In the genomic region with DNA sequence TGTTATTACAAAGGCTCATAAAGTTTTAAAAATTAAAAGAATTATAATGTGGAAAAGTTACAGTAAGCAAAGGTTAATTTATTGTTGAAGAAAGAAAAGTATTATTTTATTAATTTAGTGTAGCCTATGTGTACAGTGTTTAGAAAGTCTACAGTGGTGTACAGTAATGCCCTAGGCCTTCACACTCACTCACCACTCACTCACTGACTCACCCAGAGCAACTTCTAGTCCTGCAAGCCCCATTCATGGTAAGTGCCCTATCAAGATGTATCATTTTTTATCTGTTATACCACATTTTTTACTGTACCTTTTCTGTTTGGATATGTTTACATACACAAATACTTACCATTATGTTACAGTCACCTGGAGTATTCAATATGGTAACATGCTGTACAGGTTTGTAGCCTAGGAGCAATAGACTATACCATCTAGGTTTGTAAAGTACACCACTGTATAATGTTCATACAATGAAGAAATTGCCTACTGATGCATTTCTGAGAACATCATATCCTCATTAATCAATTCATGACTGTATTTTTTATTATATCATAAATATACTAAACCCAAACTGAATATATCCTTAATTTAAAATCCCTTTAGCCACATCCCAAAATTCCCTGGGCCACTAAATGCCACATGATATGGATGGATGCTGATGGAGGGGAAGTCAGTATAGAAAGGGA, we compare ENCODE assay signal across 25 cellular contexts. TPM values are rescaled to one million over a fixed set of nuclear protein-coding genes. Genes with fewer than 3 reads are reported as not detected.
DNase-seq lines count a peak whose midpoint lies in the region; ATAC-seq, FAIRE-seq and TF ChIP-seq lines count a peak whose summit lies in the region.
"Had no signal": no experiment of that assay in that cellular context is flagged by ENCODE, and none has a peak within 500 bp of the region (broad histone marks: within the 10 kb centered on the region; RNA-seq: fewer than 3 reads in every experiment).

No MANE protein-coding gene starts in this region.

- H3K9me3 ChIP-seq in HCT116 (ENCODE audit: control insufficient read depth in 1 of 2, insufficient read depth in 1 of 2, low read depth in 1 of 2, low read length in 2 of 2) (no peaks in the 10 kb centered on the region), RWPE2 (ENCODE audit: severe bottlenecking) (no peaks in the 10 kb centered on the region), smooth muscle cell (replicated peaks; ENCODE audit: low read depth) (no peaks in the 10 kb centered on the region), pancreas (no peaks in the 10 kb centered on the region)
- H3K9me3 ChIP-seq: heart left ventricle, sigmoid colon, uterus had no signal

- H3K27ac ChIP-seq in HCT116 (ENCODE audit: low read depth, low read length) (no peak overlapping the region), RWPE2 (ENCODE audit: poor library complexity, severe bottlenecking) (peak overlapping the region; percentile 60), smooth muscle cell (ENCODE audit: low read depth) (peak overlapping the region; percentile 78), pancreas (no peak overlapping the region)
- H3K27ac ChIP-seq: BLaER1, heart left ventricle, sigmoid colon, uterus had no signal

- no peaks in the 10 kb centered on the region for H4K20me1 ChIP-seq in HCT116 (ENCODE audit: insufficient read depth)
- no peaks in the 10 kb centered on the region for H4K20me1 ChIP-seq in smooth muscle cell (ENCODE audit: low read depth)
- H4K20me1 ChIP-seq: BLaER1 had no signal

- no peak overlapping the region for H2AFZ ChIP-seq in HCT116 (ENCODE audit: low read depth, low read length, poor library complexity, severe bottlenecking)
- no peak overlapping the region for H2AFZ ChIP-seq in smooth muscle cell (ENCODE audit: low read depth)

- H3K9ac ChIP-seq in HCT116 (ENCODE audit: low read length) (no peak overlapping the region), smooth muscle cell (ENCODE audit: low read depth) (peak overlapping the region; percentile 25)
- H3K9ac ChIP-seq: BLaER1 had no signal

- CTCF ChIA-PET in HCT116 (lab: Charles Lee) = no interaction called here

- H3K27me3 ChIP-seq in HCT116 (ENCODE audit: insufficient read depth, low read length) (no peaks in the 10 kb centered on the region), RWPE2 (ENCODE audit: insufficient read depth, poor library complexity, severe bottlenecking) (no peaks in the 10 kb centered on the region), smooth muscle cell (ENCODE audit: low read depth) (no peaks in the 10 kb centered on the region), pancreas (no peaks in the 10 kb centered on the region)
- H3K27me3 ChIP-seq: BLaER1, heart left ventricle, sigmoid colon, uterus had no signal

- H3K79me2 ChIP-seq in HCT116 (ENCODE audit: insufficient read depth, low read length) (no peaks in the 10 kb centered on the region), smooth muscle cell (ENCODE audit: low read depth) (no peaks in the 10 kb centered on the region)

- no peak for DNase-seq in HCT116 (ENCODE audit: low read depth, low spot score)
- no peak for DNase-seq in RWPE2 (ENCODE audit: low spot score)
- peak; percentile 47 for DNase-seq in fibroblast of peridontal ligament (ENCODE audit: extremely low read depth)
- no peak for DNase-seq in smooth muscle cell (lab: John Stamatoyannopoulos, UW; ENCODE audit: unreplicated experiment)
- no peak for DNase-seq in pancreas
- no peak for DNase-seq in lower leg skin (ENCODE audit: low spot score in 2 of 2)
- DNase-seq: activated CD8-positive, alpha-beta T cell treated with anti-CD3 and anti-CD28 coated beads for 36 hours; activated naive CD4-positive, alpha-beta T cell treated with anti-CD3 and anti-CD28 coated beads, Interleukin-2, amount 50 U/mL, for 16 hours; activated T-cell treated with anti-CD3 and anti-CD28 coated beads, Interleukin-2, amount 50 U/mL, for 24 hours; cortex of kidney; GF-D8; heart left ventricle; immature natural killer cell; NCI-H146; NCI-H2227 treated with DMSO at 0.1 percent for 48 hours; SHP77; sigmoid colon; uterus had no signal

- TF ChIP-seq CTCF in HCT116 (IDR thresholded peaks at IDR 0.05 in 2 of 3, conservative IDR thresholded peaks at IDR 0.05 in 1 of 3; ENCODE audit: borderline replicate concordance in 1 of 3, insufficient read depth in 1 of 3, low read depth in 2 of 3, low read length in 2 of 3) (no peak), RWPE2 (IDR thresholded peaks at IDR 0.05; ENCODE audit: poor library complexity, severe bottlenecking) (no peak), smooth muscle cell (IDR thresholded peaks at IDR 0.05; ENCODE audit: borderline replicate concordance, insufficient read depth, poor library complexity, severe bottlenecking) (no peak), pancreas (IDR thresholded peaks at IDR 0.05) (no peak), lower leg skin (IDR thresholded peaks at IDR 0.05) (no peak)

- TF ChIP-seq POLR2A in HCT116 (IDR thresholded peaks at IDR 0.05; ENCODE audit: borderline replicate concordance, extremely low read depth, insufficient read depth, insufficient read length) (no peak), lower leg skin (IDR thresholded peaks at IDR 0.05) (no peak)

- H3K4me3 ChIP-seq in HCT116 (replicated peaks in 1 of 2; ENCODE audit: low read depth in 1 of 2, low read length in 2 of 2) (no peak overlapping the region), RWPE2 (ENCODE audit: severe bottlenecking) (no peak overlapping the region), smooth muscle cell (no peak overlapping the region), pancreas (no peak overlapping the region), lower leg skin (ENCODE audit: low read depth, poor library complexity, severe bottlenecking) (no peak overlapping the region)
- H3K4me3 ChIP-seq: BLaER1, heart left ventricle, lung, sigmoid colon, uterus had no signal

- no peak for FAIRE-seq in pancreas (lab: Jason Lieb, UNC)
- FAIRE-seq: D721Med, endothelial cell of umbilical vein, GM12892 had no signal

- H3K36me3 ChIP-seq in HCT116 (ENCODE audit: control insufficient read depth in 1 of 2, insufficient read depth in 2 of 2, low read length in 2 of 2) (no peaks in the 10 kb centered on the region), RWPE2 (ENCODE audit: low read depth) (no peaks in the 10 kb centered on the region), smooth muscle cell (ENCODE audit: low read depth) (no peaks in the 10 kb centered on the region), pancreas (no peaks in the 10 kb centered on the region)
- H3K36me3 ChIP-seq: BLaER1, heart left ventricle, sigmoid colon, uterus had no signal

- peaks cover 7% of the 10 kb centered on the region for H3F3A ChIP-seq in smooth muscle cell (ENCODE audit: low read depth)

- H3K4me1 ChIP-seq in HCT116 (ENCODE audit: control insufficient read depth in 1 of 2, insufficient read depth in 2 of 2, low read length in 2 of 2) (peaks cover 0 to 13% of the 10 kb centered on the region in 2 experiments; a peak in 2 of 4 replicates), RWPE2 (ENCODE audit: insufficient read depth, poor library complexity, severe bottlenecking) (peaks cover 7% of the 10 kb centered on the region), smooth muscle cell (ENCODE audit: low read depth) (peaks cover 13% of the 10 kb centered on the region), pancreas (no peaks in the 10 kb centered on the region)
- H3K4me1 ChIP-seq: heart left ventricle, uterus had no signal

- no peaks in the 10 kb centered on the region for H3K9me2 ChIP-seq in HCT116 (ENCODE audit: insufficient read depth)

- RAD21 ChIA-PET in HCT116 (lab: Charles Lee; ENCODE audit: low non-redundant PET in 1 of 2, low total read pairs in 2 of 2, uncharacterized antibody in 2 of 2, unreplicated experiment in 2 of 2) = no interaction called here

- H3K4me2 ChIP-seq in HCT116 (ENCODE audit: low read length) (no peak overlapping the region), smooth muscle cell (peak overlapping the region; percentile 11)
- H3K4me2 ChIP-seq: BLaER1 had no signal

- TF ChIP-seq RAD21 in HCT116 (IDR thresholded peaks at IDR 0.05; ENCODE audit: low read depth) = no peak

- no TSS peak for BruUV-seq in HCT116 (replicated peaks; lab: Mats Ljungman, UMichigan)

- intact Hi-C loops in HCT116 (cut with micrococcal nuclease) = no loop called here
- intact Hi-C loops in pancreas (cut with DNase I) = no loop called here
- intact Hi-C loops in lower leg skin (cut with DNase I; ENCODE audit: low total_unique reads) = no loop called here

- POLR2A ChIA-PET in HCT116 (lab: Charles Lee) = no interaction called here

- ATAC-seq in HCT116 = no peak
- peak; percentile 86 for ATAC-seq in RWPE2 (ENCODE audit: low read depth)
- ATAC-seq in GM21367 (IDR thresholded peaks at IDR 0.05; ENCODE audit: unreplicated experiment) = no peak
- no peak for ATAC-seq in pancreas
- ATAC-seq: activated CD8-positive, alpha-beta T cell treated with anti-CD3 and anti-CD28 coated beads for 36 hours; heart left ventricle; WTC11 had no signal

TF ChIP-seq in HCT116, 20 proteins besides CTCF, POLR2A, EP300 and RAD21:
- TF ChIP-seq CEBPB (IDR thresholded peaks at IDR 0.05; ENCODE audit: low read depth) (no peak), FOSL1 (IDR thresholded peaks at IDR 0.05; ENCODE audit: low read depth) (0 out of 2 replicates have a peak, but pooled peaks have one; percentile 18)

RNA-seq across cellular contexts. Expression of gene NID2, which starts 43.6 kb away (rescaled TPM):
- total RNA-seq in HCT116 (2021; ENCODE audit: unreplicated experiment) = 0.84 TPM
- polyA plus RNA-seq in HCT116 (2012) = 0.12 and 0.31 TPM in 2 replicates
- total RNA-seq in smooth muscle cell = 217 and 229 TPM in 2 replicates
- polyA plus RNA-seq in smooth muscle cell = 130 and 196 TPM in 2 replicates
- total RNA-seq in pancreas = 1 to 10 TPM; 3.3 to 9.5 (median 5.0) TPM
- 1 to 10 TPM; 1.9 to 2.8 TPM for polyA plus RNA-seq in pancreas
- total RNA-seq in lower leg skin = 1 to 10 TPM in 2 of 4 donors, under 1 TPM in 2; 0.17 to 3.0 (median 1.1) TPM

Comparison
In these comparisons a context has a peak if more than half of its experiments do, and no peak if none do; other contexts are left out.
1. H3K27ac ChIP-seq: peak in RWPE2 (single experiment) and smooth muscle cell (single experiment); none in HCT116 (single experiment) and pancreas (0 of 4).
2. RNA of gene NID2, which starts 43.6 kb away (total RNA-seq): 217 to 229 TPM in smooth muscle cell; 3.3 to 9.5 TPM in pancreas, 0.17 to 3.0 TPM in lower leg skin and 0.84 TPM in HCT116 (single experiment); every median in the first group is over 10 times any median in the second.